Comparison of ENCODE assay signal across 1 cellular context in genomic region chr1:51729156-51729823, GRCh38.
TF ChIP-seq lines count a peak whose summit lies in the region.

No MANE protein-coding gene starts in this region.

TF ChIP-seq in HepG2, 621 proteins besides CTCF, POLR2A, EP300 and RAD21 (continued from another document and continues in another):
- TF ChIP-seq RERE (CRISPR knock-in tag; IDR thresholded peaks at IDR 0.05; ENCODE audit: low read depth) (no peak), ZNF616 (CRISPR knock-in tag; IDR thresholded peaks at IDR 0.05; ENCODE audit: low read depth) (no peak), HOXD1 (CRISPR knock-in tag; IDR thresholded peaks at IDR 0.05) (no peak), FIP1L1 (IDR thresholded peaks at IDR 0.05; ENCODE audit: borderline replicate concordance, insufficient read depth, low read depth, low read length) (no peak), TEAD3 (CRISPR knock-in tag; optimal IDR thresholded peaks at IDR 0.05; ENCODE audit: borderline replicate concordance) (no peak), SP5 (CRISPR knock-in tag; IDR thresholded peaks at IDR 0.05; ENCODE audit: borderline replicate concordance, low read depth) (peak; percentile 87), ATF2 (CRISPR knock-in tag; IDR thresholded peaks at IDR 0.05) (no peak), MLLT10 (CRISPR knock-in tag; IDR thresholded peaks at IDR 0.05) (no peak), ZNF232 (CRISPR knock-in tag; IDR thresholded peaks at IDR 0.05; ENCODE audit: borderline replicate concordance) (no peak), ASH2L (IDR thresholded peaks at IDR 0.05; ENCODE audit: insufficient read length, low read depth, low read length) (peak; percentile 96), ESRRA (CRISPR knock-in tag; IDR thresholded peaks at IDR 0.05; ENCODE audit: low read depth) (no peak), MAFK (conservative IDR thresholded peaks at IDR 0.05 in 1 of 2, IDR thresholded peaks at IDR 0.05 in 1 of 2; ENCODE audit: low read length in 2 of 2) (no peak), ARID2 (CRISPR knock-in tag; IDR thresholded peaks at IDR 0.05; ENCODE audit: borderline replicate concordance) (no peak), MATR3 (CRISPR knock-in tag; IDR thresholded peaks at IDR 0.05) (no peak), TRIM24 (CRISPR knock-in tag; IDR thresholded peaks at IDR 0.05) (no peak), MED1 (CRISPR knock-in tag; IDR thresholded peaks at IDR 0.05) (peak; percentile 26; the same call in 1 of the 2 replicates), NPAS2 (CRISPR knock-in tag; IDR thresholded peaks at IDR 0.05; ENCODE audit: borderline replicate concordance) (no peak), ZNF343 (CRISPR knock-in tag; IDR thresholded peaks at IDR 0.05) (no peak), LCORL (IDR thresholded peaks at IDR 0.05) (peak; percentile 52; the same call in 1 of the 2 replicates), LCORL (CRISPR knock-in tag; IDR thresholded peaks at IDR 0.05) (peak; percentile 82), FOXJ3 (CRISPR knock-in tag; IDR thresholded peaks at IDR 0.05; ENCODE audit: borderline replicate concordance) (no peak), ZNF737 (CRISPR knock-in tag; IDR thresholded peaks at IDR 0.05; ENCODE audit: borderline replicate concordance) (no peak), ZNF652 (CRISPR knock-in tag; IDR thresholded peaks at IDR 0.05; ENCODE audit: borderline replicate concordance, low read depth) (no peak), HINFP (CRISPR knock-in tag; IDR thresholded peaks at IDR 0.05; ENCODE audit: low read depth) (no peak), REXO4 (CRISPR knock-in tag; IDR thresholded peaks at IDR 0.05; ENCODE audit: borderline replicate concordance) (no peak), JUN (CRISPR knock-in tag; IDR thresholded peaks at IDR 0.05) (no peak), HOXA5 (CRISPR knock-in tag; IDR thresholded peaks at IDR 0.05) (no peak), SIX1 (CRISPR knock-in tag; IDR thresholded peaks at IDR 0.05; ENCODE audit: borderline replicate concordance) (no peak), KIAA2018 (CRISPR knock-in tag; IDR thresholded peaks at IDR 0.05; ENCODE audit: borderline replicate concordance) (no peak), KAT8 (CRISPR knock-in tag; IDR thresholded peaks at IDR 0.05) (peak; percentile 62), TARDBP (CRISPR knock-in tag; IDR thresholded peaks at IDR 0.05) (peak; percentile 19; the same call in 1 of the 2 replicates), TMF1 (CRISPR knock-in tag; IDR thresholded peaks at IDR 0.05; ENCODE audit: low read depth) (no peak), MEF2D (CRISPR knock-in tag; IDR thresholded peaks at IDR 0.05) (no peak), ZNF563 (CRISPR knock-in tag; IDR thresholded peaks at IDR 0.05) (peak; percentile 34; the same call in 1 of the 2 replicates)
- TF ChIP-seq, protein P1, sequence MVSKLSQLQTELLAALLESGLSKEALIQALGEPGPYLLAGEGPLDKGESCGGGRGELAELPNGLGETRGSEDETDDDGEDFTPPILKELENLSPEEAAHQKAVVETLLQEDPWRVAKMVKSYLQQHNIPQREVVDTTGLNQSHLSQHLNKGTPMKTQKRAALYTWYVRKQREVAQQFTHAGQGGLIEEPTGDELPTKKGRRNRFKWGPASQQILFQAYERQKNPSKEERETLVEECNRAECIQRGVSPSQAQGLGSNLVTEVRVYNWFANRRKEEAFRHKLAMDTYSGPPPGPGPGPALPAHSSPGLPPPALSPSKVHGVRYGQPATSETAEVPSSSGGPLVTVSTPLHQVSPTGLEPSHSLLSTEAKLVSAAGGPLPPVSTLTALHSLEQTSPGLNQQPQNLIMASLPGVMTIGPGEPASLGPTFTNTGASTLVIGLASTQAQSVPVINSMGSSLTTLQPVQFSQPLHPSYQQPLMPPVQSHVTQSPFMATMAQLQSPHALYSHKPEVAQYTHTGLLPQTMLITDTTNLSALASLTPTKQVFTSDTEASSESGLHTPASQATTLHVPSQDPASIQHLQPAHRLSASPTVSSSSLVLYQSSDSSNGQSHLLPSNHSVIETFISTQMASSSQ (IDR thresholded peaks at IDR 0.05; ENCODE audit: low read depth) = no peak
- TF ChIP-seq, protein P1 (CRISPR knock-in tag; IDR thresholded peaks at IDR 0.05; ENCODE audit: borderline replicate concordance) = peak; percentile 13; the same call in 1 of the 2 replicates
- TF ChIP-seq, protein P2, sequence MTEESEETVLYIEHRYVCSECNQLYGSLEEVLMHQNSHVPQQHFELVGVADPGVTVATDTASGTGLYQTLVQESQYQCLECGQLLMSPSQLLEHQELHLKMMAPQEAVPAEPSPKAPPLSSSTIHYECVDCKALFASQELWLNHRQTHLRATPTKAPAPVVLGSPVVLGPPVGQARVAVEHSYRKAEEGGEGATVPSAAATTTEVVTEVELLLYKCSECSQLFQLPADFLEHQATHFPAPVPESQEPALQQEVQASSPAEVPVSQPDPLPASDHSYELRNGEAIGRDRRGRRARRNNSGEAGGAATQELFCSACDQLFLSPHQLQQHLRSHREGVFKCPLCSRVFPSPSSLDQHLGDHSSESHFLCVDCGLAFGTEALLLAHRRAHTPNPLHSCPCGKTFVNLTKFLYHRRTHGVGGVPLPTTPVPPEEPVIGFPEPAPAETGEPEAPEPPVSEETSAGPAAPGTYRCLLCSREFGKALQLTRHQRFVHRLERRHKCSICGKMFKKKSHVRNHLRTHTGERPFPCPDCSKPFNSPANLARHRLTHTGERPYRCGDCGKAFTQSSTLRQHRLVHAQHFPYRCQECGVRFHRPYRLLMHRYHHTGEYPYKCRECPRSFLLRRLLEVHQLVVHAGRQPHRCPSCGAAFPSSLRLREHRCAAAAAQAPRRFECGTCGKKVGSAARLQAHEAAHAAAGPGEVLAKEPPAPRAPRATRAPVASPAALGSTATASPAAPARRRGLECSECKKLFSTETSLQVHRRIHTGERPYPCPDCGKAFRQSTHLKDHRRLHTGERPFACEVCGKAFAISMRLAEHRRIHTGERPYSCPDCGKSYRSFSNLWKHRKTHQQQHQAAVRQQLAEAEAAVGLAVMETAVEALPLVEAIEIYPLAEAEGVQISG (CRISPR knock-in tag; IDR thresholded peaks at IDR 0.05) = 0 out of 2 replicates have a peak, but pooled peaks have one; percentile 37
